ENCODE assay signal across 10 cellular contexts in genomic region chr20:47765715-47766594, GRCh38. TPM values are rescaled to one million over a fixed set of nuclear protein-coding genes. Genes with fewer than 3 reads are reported as not detected.
DNase-seq lines count a peak whose midpoint lies in the region; TF ChIP-seq lines count a peak whose summit lies in the region.
"Had no signal": no experiment of that assay in that cellular context is flagged by ENCODE, and none has a peak within 500 bp of the region (broad histone marks: within the 10 kb centered on the region; RNA-seq: fewer than 3 reads in every experiment).

No MANE protein-coding gene starts in this region.

- WGBS in testis, 2 donors, result 47 to 55% methylated on average over 4 of the region's 4 CpGs

- TF ChIP-seq POLR2A in testis (IDR thresholded peaks at IDR 0.05), result no peak

- intact Hi-C loops in testis (cut with DNase I; ENCODE audit: low total_unique reads), result no loop called here

- TF ChIP-seq CTCF in testis (IDR thresholded peaks at IDR 0.05), result no peak

- DNase-seq in NCI-H82 (lab: John Stamatoyannopoulos, UW) (peak; percentile 36), NCI-H82 treated with DMSO at 0.1 percent for 48 hours (lab: John Stamatoyannopoulos, UW; ENCODE audit: unreplicated experiment) (no peak), SJCRH30 (peak in 1 of 2 experiments; percentile 47), iris pigment epithelial cell (ENCODE audit: low read depth) (peak; percentile 20), testis (no peak), NCI-H345 (lab: John Stamatoyannopoulos, UW) (no peak), NCI-H146 treated with DMSO at 0.1 percent for 48 hours (lab: John Stamatoyannopoulos, UW; ENCODE audit: unreplicated experiment) (no peak)
- no peak for DNase-seq in activated CD4-positive, CD25-positive, alpha-beta regulatory T cell treated with anti-CD3 and anti-CD28 coated beads, Interleukin-2, amount 50 U/mL, for 72 hours
- DNase-seq: NCI-H2171, RPMI8226 had no signal

- H3K9me3 ChIP-seq in SJCRH30 (replicated peaks) (no peaks in the 10 kb centered on the region), testis (no peaks in the 10 kb centered on the region)

- H3K4me1 ChIP-seq in SJCRH30 (peaks cover 7% of the 10 kb centered on the region), testis (peaks cover 20% of the 10 kb centered on the region)

- H3K36me3 ChIP-seq in SJCRH30, result peaks cover 17% of the 10 kb centered on the region
- H3K36me3 ChIP-seq in testis (ENCODE audit: low read depth, missing control alignments), result no peaks in the 10 kb centered on the region

- peak overlapping the region; percentile 47 for H3K27ac ChIP-seq in SJCRH30
- peak overlapping the region; percentile 4 to 57 for H3K27ac ChIP-seq in testis

- no peaks in the 10 kb centered on the region for H3K27me3 ChIP-seq in SJCRH30
- H3K27me3 ChIP-seq in testis, result no peaks in the 10 kb centered on the region

- H3K4me3 ChIP-seq in SJCRH30 (no peak overlapping the region), testis (no peak overlapping the region)

RNA-seq across cellular contexts. Expression of gene SULF2, which starts 19.3 kb away (rescaled TPM):
- 122 and 127 TPM in 2 replicates for total RNA-seq in SJCRH30 (2014; rRNA removed; shearing (Covaris generic))
- 100 to 1,000 TPM in 1 of 2 donors, 10 to 100 TPM in 1; 95.6 to 117 TPM for total RNA-seq in testis
- 61.5 TPM for polyA plus RNA-seq in testis (ENCODE audit: insufficient read depth, low read depth, low replicate concordance)

Comparison
In these comparisons a context has a peak if more than half of its experiments do, and no peak if none do; other contexts are left out.
1. DNase-seq: peak in NCI-H82 (single experiment) and iris pigment epithelial cell (single experiment); none in NCI-H82 treated with DMSO at 0.1 percent for 48 hours (single experiment), testis (single experiment), activated CD4-positive, CD25-positive, alpha-beta regulatory T cell treated with anti-CD3 and anti-CD28 coated beads, Interleukin-2, amount 50 U/mL, for 72 hours (single experiment), NCI-H345 (single experiment) and NCI-H146 treated with DMSO at 0.1 percent for 48 hours (single experiment).